In the genomic region with DNA sequence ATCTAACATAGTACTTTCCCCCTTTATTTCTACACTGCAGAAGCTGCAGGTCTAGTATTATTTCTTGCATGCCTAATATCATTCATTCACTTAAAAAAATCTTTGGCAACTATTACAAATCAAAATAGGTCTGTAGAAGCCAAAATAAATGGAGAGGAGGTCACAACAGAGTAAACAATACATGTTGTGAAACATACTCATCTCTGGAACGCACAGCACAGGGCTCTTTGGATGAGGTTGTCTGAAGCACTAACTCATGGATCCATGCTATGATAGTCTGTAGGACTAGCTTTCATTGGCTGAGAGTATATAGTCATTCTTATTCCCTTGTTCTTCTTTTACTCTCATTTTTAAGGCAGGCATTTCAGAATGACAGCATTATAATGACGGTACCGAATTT, we compare ENCODE assay signal across 2 cellular contexts.
A peak's percentile ranks its signal among the peaks of the same experiment; 100 is the strongest.
TF ChIP-seq lines count a peak whose summit lies in the region.

No MANE protein-coding gene starts in this region.

TF ChIP-seq in liver, 16 proteins besides CTCF, POLR2A, EP300 and RAD21:
- TF ChIP-seq HNF4A (conservative IDR thresholded peaks at IDR 0.05) (peak; percentile 8 to 9), RXRA (IDR thresholded peaks at IDR 0.05) (peak in 1 of 2 donors; percentile 26), FOXA2 (IDR thresholded peaks at IDR 0.05) (peak; percentile 23)
- TF ChIP-seq, protein P1, sequence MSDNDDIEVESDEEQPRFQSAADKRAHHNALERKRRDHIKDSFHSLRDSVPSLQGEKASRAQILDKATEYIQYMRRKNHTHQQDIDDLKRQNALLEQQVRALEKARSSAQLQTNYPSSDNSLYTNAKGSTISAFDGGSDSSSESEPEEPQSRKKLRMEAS (IDR thresholded peaks at IDR 0.05) = no peak
TF ChIP-seq in liver: peak in this region for 3.

TF ChIP-seq in HepG2, 621 proteins besides CTCF, POLR2A, EP300 and RAD21:
- no peak for TF ChIP-seq ZNF383 (CRISPR knock-in tag; IDR thresholded peaks at IDR 0.05; ENCODE audit: borderline replicate concordance)
- no peak for TF ChIP-seq PBX3 (CRISPR knock-in tag; IDR thresholded peaks at IDR 0.05; ENCODE audit: borderline replicate concordance)
- TF ChIP-seq ZSCAN20 (CRISPR knock-in tag; IDR thresholded peaks at IDR 0.05; ENCODE audit: borderline replicate concordance) = no peak
- no peak for TF ChIP-seq IRX3 (CRISPR knock-in tag; IDR thresholded peaks at IDR 0.05; ENCODE audit: borderline replicate concordance, low read depth)
- TF ChIP-seq ZNF24 (IDR thresholded peaks at IDR 0.05) = no peak
- TF ChIP-seq RARG (CRISPR knock-in tag; IDR thresholded peaks at IDR 0.05; ENCODE audit: low read depth) = no peak
- no peak for TF ChIP-seq SALL2 (CRISPR knock-in tag; IDR thresholded peaks at IDR 0.05)
- TF ChIP-seq PRPF4 (IDR thresholded peaks at IDR 0.05; ENCODE audit: low read depth, low read length, poor library complexity, severe bottlenecking) = no peak
- no peak for TF ChIP-seq ZFP36 (IDR thresholded peaks at IDR 0.05; ENCODE audit: borderline replicate concordance, low read depth, low read length, partially characterized antibody)
- TF ChIP-seq XRCC5 (optimal IDR thresholded peaks at IDR 0.05; ENCODE audit: low read length) = no peak
- no peak for TF ChIP-seq ZNF616 (CRISPR knock-in tag; IDR thresholded peaks at IDR 0.05; ENCODE audit: low read depth)
- TF ChIP-seq SIX1 (CRISPR knock-in tag; IDR thresholded peaks at IDR 0.05; ENCODE audit: borderline replicate concordance) = no peak
- TF ChIP-seq PITX1 (CRISPR knock-in tag; IDR thresholded peaks at IDR 0.05) = no peak
- TF ChIP-seq ZNF121 (CRISPR knock-in tag; IDR thresholded peaks at IDR 0.05) = no peak
- TF ChIP-seq ZNF598 (CRISPR knock-in tag; IDR thresholded peaks at IDR 0.05; ENCODE audit: borderline replicate concordance) = no peak
- TF ChIP-seq, protein P2, sequence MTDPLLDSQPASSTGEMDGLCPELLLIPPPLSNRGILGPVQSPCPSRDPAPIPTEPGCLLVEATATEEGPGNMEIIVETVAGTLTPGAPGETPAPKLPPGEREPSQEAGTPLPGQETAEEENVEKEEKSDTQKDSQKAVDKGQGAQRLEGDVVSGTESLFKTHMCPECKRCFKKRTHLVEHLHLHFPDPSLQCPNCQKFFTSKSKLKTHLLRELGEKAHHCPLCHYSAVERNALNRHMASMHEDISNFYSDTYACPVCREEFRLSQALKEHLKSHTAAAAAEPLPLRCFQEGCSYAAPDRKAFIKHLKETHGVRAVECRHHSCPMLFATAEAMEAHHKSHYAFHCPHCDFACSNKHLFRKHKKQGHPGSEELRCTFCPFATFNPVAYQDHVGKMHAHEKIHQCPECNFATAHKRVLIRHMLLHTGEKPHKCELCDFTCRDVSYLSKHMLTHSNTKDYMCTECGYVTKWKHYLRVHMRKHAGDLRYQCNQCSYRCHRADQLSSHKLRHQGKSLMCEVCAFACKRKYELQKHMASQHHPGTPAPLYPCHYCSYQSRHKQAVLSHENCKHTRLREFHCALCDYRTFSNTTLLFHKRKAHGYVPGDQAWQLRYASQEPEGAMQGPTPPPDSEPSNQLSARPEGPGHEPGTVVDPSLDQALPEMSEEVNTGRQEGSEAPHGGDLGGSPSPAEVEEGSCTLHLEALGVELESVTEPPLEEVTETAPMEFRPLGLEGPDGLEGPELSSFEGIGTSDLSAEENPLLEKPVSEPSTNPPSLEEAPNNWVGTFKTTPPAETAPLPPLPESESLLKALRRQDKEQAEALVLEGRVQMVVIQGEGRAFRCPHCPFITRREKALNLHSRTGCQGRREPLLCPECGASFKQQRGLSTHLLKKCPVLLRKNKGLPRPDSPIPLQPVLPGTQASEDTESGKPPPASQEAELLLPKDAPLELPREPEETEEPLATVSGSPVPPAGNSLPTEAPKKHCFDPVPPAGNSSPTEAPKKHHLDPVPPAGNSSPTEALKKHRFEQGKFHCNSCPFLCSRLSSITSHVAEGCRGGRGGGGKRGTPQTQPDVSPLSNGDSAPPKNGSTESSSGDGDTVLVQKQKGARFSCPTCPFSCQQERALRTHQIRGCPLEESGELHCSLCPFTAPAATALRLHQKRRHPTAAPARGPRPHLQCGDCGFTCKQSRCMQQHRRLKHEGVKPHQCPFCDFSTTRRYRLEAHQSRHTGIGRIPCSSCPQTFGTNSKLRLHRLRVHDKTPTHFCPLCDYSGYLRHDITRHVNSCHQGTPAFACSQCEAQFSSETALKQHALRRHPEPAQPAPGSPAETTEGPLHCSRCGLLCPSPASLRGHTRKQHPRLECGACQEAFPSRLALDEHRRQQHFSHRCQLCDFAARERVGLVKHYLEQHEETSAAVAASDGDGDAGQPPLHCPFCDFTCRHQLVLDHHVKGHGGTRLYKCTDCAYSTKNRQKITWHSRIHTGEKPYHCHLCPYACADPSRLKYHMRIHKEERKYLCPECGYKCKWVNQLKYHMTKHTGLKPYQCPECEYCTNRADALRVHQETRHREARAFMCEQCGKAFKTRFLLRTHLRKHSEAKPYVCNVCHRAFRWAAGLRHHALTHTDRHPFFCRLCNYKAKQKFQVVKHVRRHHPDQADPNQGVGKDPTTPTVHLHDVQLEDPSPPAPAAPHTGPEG (CRISPR knock-in tag; IDR thresholded peaks at IDR 0.05) = no peak
- no peak for TF ChIP-seq MZF1 (CRISPR knock-in tag; IDR thresholded peaks at IDR 0.05; ENCODE audit: borderline replicate concordance)
- TF ChIP-seq FOXO4 (CRISPR knock-in tag; conservative IDR thresholded peaks at IDR 0.05) = no peak
- no peak for TF ChIP-seq KLF11 (CRISPR knock-in tag; IDR thresholded peaks at IDR 0.05)
TF ChIP-seq in HepG2: peak in this region for 0.
